9 cellular contexts compared by ENCODE assay signal in the genomic region with DNA sequence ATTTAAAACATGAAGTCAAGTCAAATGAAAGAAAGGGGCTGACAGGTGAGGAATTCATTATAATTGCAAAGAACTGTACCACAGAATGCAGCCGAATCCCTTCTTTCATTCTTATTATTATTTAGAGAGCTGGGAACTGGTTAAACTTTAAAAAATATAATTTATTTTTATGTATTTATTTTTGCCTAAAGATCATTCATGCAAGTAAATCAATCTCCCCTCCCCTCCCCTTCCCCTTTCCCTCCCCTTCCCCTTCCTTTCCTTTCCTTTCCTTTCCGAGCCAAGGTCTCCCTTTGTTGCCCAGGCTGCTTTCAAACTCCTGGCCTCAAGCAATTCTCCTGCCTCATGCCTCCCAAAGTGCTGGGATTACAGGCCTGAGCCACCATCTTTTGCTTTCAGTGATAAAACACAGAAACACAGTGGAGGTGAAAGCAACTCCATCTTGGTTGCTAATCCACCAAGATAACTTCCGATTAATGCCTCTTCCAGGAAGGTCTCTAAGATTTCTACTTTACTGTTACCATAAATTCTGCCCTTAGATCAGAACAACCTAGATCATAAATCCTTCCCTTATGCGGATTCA. TPM values are rescaled to one million over a fixed set of nuclear protein-coding genes. Genes with fewer than 3 reads are reported as not detected.
DNase-seq lines count a peak whose midpoint lies in the region; ATAC-seq, FAIRE-seq and TF ChIP-seq lines count a peak whose summit lies in the region.
"Had no signal": no experiment of that assay in that cellular context is flagged by ENCODE, and none has a peak within 500 bp of the region (broad histone marks: within the 10 kb centered on the region; RNA-seq: fewer than 3 reads in every experiment).

No MANE protein-coding gene starts in this region.

- TF ChIP-seq CTCF in heart right ventricle (IDR thresholded peaks at IDR 0.05), result no peak
- no peak for TF ChIP-seq CTCF in K562 (IDR thresholded peaks at IDR 0.05 in 2 of 3, conservative IDR thresholded peaks at IDR 0.05 in 1 of 3; ENCODE audit: insufficient read depth in 2 of 3, low read depth in 1 of 3, low read length in 3 of 3)
- TF ChIP-seq CTCF in uterus (IDR thresholded peaks at IDR 0.05), result no peak

- H3K4me1 ChIP-seq in heart right ventricle (peaks cover 8 to 64% (median 51%) of the 10 kb centered on the region in 9 donors), K562 (replicated peaks in 1 of 2; ENCODE audit: control insufficient read depth in 2 of 2, insufficient read depth in 2 of 2, low read length in 2 of 2) (peaks cover 25 to 52% of the 10 kb centered on the region in 2 experiments), muscle layer of colon (ENCODE audit: insufficient read depth, low read length) (peaks cover 55% of the 10 kb centered on the region), uterus (peaks cover 6 to 15% of the 10 kb centered on the region in 2 donors)

- H3K4me2 ChIP-seq in K562 (ENCODE audit: insufficient read depth, low read length), result peak overlapping the region; percentile 87

- POLR2A ChIA-PET in K562 (lab: Yijun Ruan, JAX), result interaction anchor here (0.8 to 9.2 kb wide), 5 partner anchors 10 to 33 kb away, joined by 3 to 123 read pairs (median 7); no protein-coding TSS in a partner anchor

- H3K79me2 ChIP-seq in K562 (ENCODE audit: control insufficient read depth, insufficient read depth, low read length), result peaks cover 8% of the 10 kb centered on the region

- intact Hi-C loops in heart right ventricle (cut with DNase I), result no loop called here
- intact Hi-C loops in Right ventricle myocardium inferior (cut with DNase I), result no loop called here
- intact Hi-C loops in K562 (cut with micrococcal nuclease), result no loop called here
- intact Hi-C loops in uterus (cut with DNase I; ENCODE audit: low total_unique reads), result no loop called here

- TF ChIP-seq RAD21 in K562 (CRISPR knock-in tag; conservative IDR thresholded peaks at IDR 0.05 in 1 of 2, IDR thresholded peaks at IDR 0.05 in 1 of 2), result no peak

- H4K20me1 ChIP-seq in K562 (replicated peaks; ENCODE audit: control insufficient read depth, insufficient read depth, low read length), result no peaks in the 10 kb centered on the region

- H3K9ac ChIP-seq in K562 (ENCODE audit: insufficient read depth in 1 of 2, low read depth in 2 of 2, low read length in 2 of 2) (peak overlapping the region in 1 of 2 experiments; percentile 67; a peak in 2 of 4 replicates), muscle layer of colon (ENCODE audit: low read length) (peak overlapping the region; percentile 4)

- TF ChIP-seq POLR2A in K562 (conservative IDR thresholded peaks at IDR 0.05) (no peak), uterus (IDR thresholded peaks at IDR 0.05) (no peak), H54 (IDR thresholded peaks at IDR 0.05; ENCODE audit: low read depth, low read length) (no peak)

- no peak for FAIRE-seq in K562 (lab: Jason Lieb, UNC)
- FAIRE-seq in H54 (lab: Jason Lieb, UNC), result no peak

- H3K27me3 ChIP-seq in heart right ventricle, result no peaks in the 10 kb centered on the region
- no peaks in the 10 kb centered on the region for H3K27me3 ChIP-seq in K562 (ENCODE audit: control insufficient read depth in 2 of 2, insufficient read depth in 2 of 2, low read length in 2 of 2)
- H3K27me3 ChIP-seq in muscle layer of colon (ENCODE audit: control insufficient read depth in 1 of 2, insufficient read depth in 2 of 2, low read length in 2 of 2), result no peaks in the 10 kb centered on the region
- no peaks in the 10 kb centered on the region for H3K27me3 ChIP-seq in uterus

- ATAC-seq in heart right ventricle (no peak), Right ventricle myocardium inferior (no peak), K562 (no peak), HG03460 (IDR thresholded peaks at IDR 0.05; ENCODE audit: unreplicated experiment) (no peak)

- H3K9me3 ChIP-seq in heart right ventricle (no peaks in the 10 kb centered on the region), K562 (replicated peaks; ENCODE audit: control insufficient read depth, insufficient read depth, low read depth, low read length) (no peaks in the 10 kb centered on the region), muscle layer of colon (ENCODE audit: low read length) (no peaks in the 10 kb centered on the region), uterus (no peaks in the 10 kb centered on the region)

- peak overlapping the region in 9 of 10 donors; percentile 96 to 100 (median 100) for H3K27ac ChIP-seq in heart right ventricle
- H3K27ac ChIP-seq in K562 (ENCODE audit: extremely low read depth, low read depth, low read length), result peak overlapping the region; percentile 100
- peak overlapping the region; percentile 69 for H3K27ac ChIP-seq in muscle layer of colon (ENCODE audit: low read depth, low read length)
- H3K27ac ChIP-seq in uterus, result peak overlapping the region; percentile 99 to 100

- no peak for TF ChIP-seq EP300 in K562 (IDR thresholded peaks at IDR 0.05; ENCODE audit: low read length)

- no peaks in the 10 kb centered on the region for H3K9me1 ChIP-seq in K562 (ENCODE audit: control insufficient read depth, insufficient read depth, low read length)

- no peak overlapping the region for H3K4me3 ChIP-seq in heart right ventricle
- H3K4me3 ChIP-seq in K562, result peak overlapping the region; percentile 23; the same call in 1 of the 2 replicates
- no peak overlapping the region for H3K4me3 ChIP-seq in muscle layer of colon (ENCODE audit: low read depth in 1 of 2, low read length in 2 of 2)
- H3K4me3 ChIP-seq in uterus, result no peak overlapping the region

- H3K36me3 ChIP-seq in heart right ventricle, result no peaks in the 10 kb centered on the region
- H3K36me3 ChIP-seq in K562 (ENCODE audit: control insufficient read depth, insufficient read depth, low read length), result no peaks in the 10 kb centered on the region
- no peaks in the 10 kb centered on the region for H3K36me3 ChIP-seq in muscle layer of colon (ENCODE audit: insufficient read depth, low read length)
- no peaks in the 10 kb centered on the region for H3K36me3 ChIP-seq in uterus

- H2AFZ ChIP-seq in K562 (ENCODE audit: low read depth, low read length), result peak overlapping the region; percentile 92

- BruUV-seq in K562 (replicated peaks; lab: Mats Ljungman, UMichigan), result no TSS peak

- 82 to 87% methylated on average over 4 of the region's 4 CpGs for whole genome bisulfite sequencing in heart right ventricle, 2 donors
- WGBS in K562 (ENCODE audit: insufficient coverage, low coverage, missing lambda C conversion rate), result 50% methylated on average over 3 of the region's 4 CpGs

- no peak for DNase-seq in heart right ventricle
- no peak for DNase-seq in Right ventricle myocardium inferior (ENCODE audit: missing footprints)
- DNase-seq in K562 (ENCODE audit: extremely low read depth in 1 of 4, low spot score in 3 of 4), result no peak
- no peak for DNase-seq in uterus
- DNase-seq in NCI-H2081 treated with DMSO at 0.1 percent for 48 hours (lab: John Stamatoyannopoulos, UW), result no peak
- no peak for DNase-seq in H54 (ENCODE audit: insufficient read length, low spot score)
- DNase-seq: NCI-H1092 had no signal

- in situ Hi-C loops in K562 (cut with MboI), result no loop called here

- CTCF ChIA-PET in K562 (lab: Yijun Ruan, JAX; ENCODE audit: low intra/inter-chr PET ratio), result interaction anchor here (0.6 kb wide), 1 partner anchor 17 kb away, joined by 4 read pairs; no protein-coding TSS in a partner anchor

RNA-seq across cellular contexts. Expression of a gene that starts 6.0 kb away (rescaled TPM):
- 1,000 to 10,000 TPM; 1,161 to 1,913 (median 1,447) TPM for total RNA-seq in heart right ventricle
- 1,000 to 10,000 TPM; 1,225 to 1,619 TPM for polyA plus RNA-seq in heart right ventricle
- total RNA-seq in Right ventricle myocardium inferior, result 1,199 TPM
- total RNA-seq in K562 (2011; cell fraction: chromatin; rRNA removed; ENCODE audit: low replicate concordance), result 193 and 317 TPM in 2 replicates
- total RNA-seq in K562 (2011; cell fraction: nucleolus; rRNA removed), result 188 and 214 TPM in 2 replicates
- total RNA-seq in K562 (2011; cell fraction: nucleoplasm; rRNA removed), result 283 and 301 TPM in 2 replicates
- 717 and 744 TPM in 2 replicates for total RNA-seq in K562 (2014; rRNA removed)
- total RNA-seq in K562 (2014; rRNA removed; fragmentation: Illumina TruSeq; extraction: Trizol), result 771 and 813 TPM in 2 replicates
- 795 and 812 TPM in 2 replicates for total RNA-seq in K562 (2015; rRNA removed; fragmentation: Illumina TruSeq; extraction: Trizol)
- total RNA-seq in K562 (2021), result 697 and 765 TPM in 2 replicates
- 1,118 and 1,197 TPM in 2 replicates for polyA plus RNA-seq in K562 (2011; rRNA removed)
- polyA plus RNA-seq in K562 (2011; cell fraction: cytosol; rRNA removed), result 514 and 899 TPM in 2 replicates
- polyA plus RNA-seq in K562 (2011; cell fraction: nucleus; rRNA removed), result 518 and 627 TPM in 2 replicates
- polyA plus RNA-seq in K562 (2012), result 1,269 and 1,358 TPM in 2 replicates
- polyA plus RNA-seq in K562 (2014; fragmentation: Illumina TruSeq; extraction: Trizol), result 825 and 860 TPM in 2 replicates
- 1,000 to 10,000 TPM in 1 of 2 experiments, 100 to 1,000 TPM in 1; 927 to 1,153 TPM for polyA plus RNA-seq in K562 (2014; fragmentation: Nextera tagmentation; extraction: Ambion mirVana)
- polyA plus RNA-seq in K562 (2014; rRNA removed), result 533 and 624 TPM in 2 replicates
- 765 and 975 TPM in 2 replicates for polyA minus RNA-seq in K562 (2011; rRNA and poly(A)+ RNA removed)
- 543 and 602 TPM in 2 replicates for polyA minus RNA-seq in K562 (2011; cell fraction: cytosol; rRNA and poly(A)+ RNA removed)
- 77.0 and 177 TPM in 2 replicates for polyA minus RNA-seq in K562 (2011; cell fraction: nucleus; rRNA and poly(A)+ RNA removed)
- total RNA-seq in uterus, result 1,000 to 10,000 TPM in 2 of 4 donors, 100 to 1,000 TPM in 2; 821 to 1,719 (median 1,034) TPM

RNA-seq across cellular contexts. Expression of a gene that starts 56.8 kb away (rescaled TPM):
- 10 to 100 TPM in 6 of 10 donors, 1 to 10 TPM in 4; 7.7 to 19.9 (median 11.9) TPM for total RNA-seq in heart right ventricle
- polyA plus RNA-seq in heart right ventricle, result 10 to 100 TPM in 1 of 2 donors, 1 to 10 TPM in 1; 8.7 to 11.6 TPM
- 14.1 TPM for total RNA-seq in Right ventricle myocardium inferior
- total RNA-seq in K562 (2011; cell fraction: chromatin; rRNA removed; ENCODE audit: low replicate concordance), result 238 and 543 TPM in 2 replicates
- 351 and 425 TPM in 2 replicates for total RNA-seq in K562 (2011; cell fraction: nucleolus; rRNA removed)
- total RNA-seq in K562 (2011; cell fraction: nucleoplasm; rRNA removed), result 354 and 357 TPM in 2 replicates
- total RNA-seq in K562 (2014; rRNA removed), result 52.8 and 83.0 TPM in 2 replicates
- total RNA-seq in K562 (2014; rRNA removed; fragmentation: Illumina TruSeq; extraction: Trizol), result 30.9 and 38.4 TPM in 2 replicates
- total RNA-seq in K562 (2015; rRNA removed; fragmentation: Illumina TruSeq; extraction: Trizol), result 36.0 and 38.7 TPM in 2 replicates
- 148 and 157 TPM in 2 replicates for total RNA-seq in K562 (2021)
- 81.9 and 168 TPM in 2 replicates for polyA plus RNA-seq in K562 (2011; rRNA removed)
- polyA plus RNA-seq in K562 (2011; cell fraction: cytosol; rRNA removed), result 161 and 163 TPM in 2 replicates
- polyA plus RNA-seq in K562 (2011; cell fraction: nucleus; rRNA removed), result 435 and 491 TPM in 2 replicates
- polyA plus RNA-seq in K562 (2012), result 87.6 and 124 TPM in 2 replicates
- polyA plus RNA-seq in K562 (2014; fragmentation: Illumina TruSeq; extraction: Trizol), result 143 and 152 TPM in 2 replicates
- 1 to 10 TPM in 1 of 2 experiments, under 1 TPM in 1; 0.56 to 4.7 TPM for polyA plus RNA-seq in K562 (2014; fragmentation: Nextera tagmentation; extraction: Ambion mirVana)
- 79.2 and 92.6 TPM in 2 replicates for polyA plus RNA-seq in K562 (2014; rRNA removed)
- 83.0 and 106 TPM in 2 replicates for polyA minus RNA-seq in K562 (2011; rRNA and poly(A)+ RNA removed)
- polyA minus RNA-seq in K562 (2011; cell fraction: cytosol; rRNA and poly(A)+ RNA removed), result 90.2 and 100 TPM in 2 replicates
- polyA minus RNA-seq in K562 (2011; cell fraction: nucleus; rRNA and poly(A)+ RNA removed), result 82.3 and 143 TPM in 2 replicates
- 10 to 100 TPM in 2 of 4 donors, 1 to 10 TPM in 2; 2.1 to 37.0 (median 9.6) TPM for total RNA-seq in uterus
